9 cellular contexts compared by ENCODE assay signal in the genomic region with DNA sequence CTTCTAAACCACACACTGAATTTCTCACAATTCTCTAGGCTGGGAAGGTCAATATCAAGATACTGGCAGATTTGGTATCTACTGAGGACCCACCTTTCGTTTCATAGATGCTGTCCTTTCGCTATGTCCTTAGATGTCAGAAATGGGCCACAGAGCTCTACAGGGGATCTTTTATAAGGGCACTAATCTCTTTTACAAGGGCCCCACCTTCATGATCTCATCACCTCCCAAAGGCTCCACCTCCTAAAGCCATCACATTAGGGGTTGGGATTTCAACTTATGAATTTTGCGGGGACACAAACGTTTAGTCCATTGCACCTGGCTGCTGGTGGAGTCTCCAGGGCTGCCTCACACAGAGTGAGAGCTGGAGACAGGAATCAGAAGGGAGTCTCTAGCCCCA.
"Had no signal": no experiment of that assay in that cellular context is flagged by ENCODE, and none has a peak within 500 bp of the region (broad histone marks: within the 10 kb centered on the region; RNA-seq: fewer than 3 reads in every experiment).

No MANE protein-coding gene starts in this region.

- H3K27ac Mint-ChIP-seq: HFFc6 had no signal

- H3K27ac ChIP-seq: GM23248, HL-60 had no signal

- H3K4me3 ChIP-seq: GM23248, HAP-1, K562 had no signal

- H3K4me3 Mint-ChIP-seq: HFFc6 had no signal

- H3K4me1 ChIP-seq: HAP-1 had no signal

- ATAC-seq: HCT116, K562 had no signal

- FAIRE-seq: K562 had no signal

- H3K9ac ChIP-seq: GM23248 had no signal

- DNase-seq: GM23248, GOT3, H7, HFFc6, IMR-90 had no signal

- H3K36me3 ChIP-seq: HAP-1 had no signal

- H3K9me3 ChIP-seq: HAP-1 had no signal

- H2AFZ ChIP-seq: GM23248 had no signal
